ENCODE assay signal across 1 cellular context in genomic region chr1:84078108-84078823, GRCh38.
TF ChIP-seq lines count a peak whose summit lies in the region.

No MANE protein-coding gene starts in this region.

TF ChIP-seq in HEK293, 187 proteins besides CTCF, POLR2A, EP300 and RAD21 (continued from another document):
- TF ChIP-seq ZNF639 (tag by site-specific recombination; IDR thresholded peaks at IDR 0.05) (no peak), ZBTB8A (tag by site-specific recombination; IDR thresholded peaks at IDR 0.05) (peak; percentile 85), ZNF600 (tag by site-specific recombination; IDR thresholded peaks at IDR 0.05) (peak; percentile 88), ZNF513 (tag by site-specific recombination; IDR thresholded peaks at IDR 0.05) (no peak), ZBTB44 (tag by site-specific recombination; IDR thresholded peaks at IDR 0.05) (no peak), ZNF830 (tag by site-specific recombination; IDR thresholded peaks at IDR 0.05; ENCODE audit: low read depth) (no peak), ZSCAN30 (tag by site-specific recombination; IDR thresholded peaks at IDR 0.05) (peak; percentile 47), ZBTB48 (tag by site-specific recombination; IDR thresholded peaks at IDR 0.05) (peak; percentile 62), ZNF626 (tag by site-specific recombination; IDR thresholded peaks at IDR 0.05) (no peak), YY1 (tag by site-specific recombination; IDR thresholded peaks at IDR 0.05) (0 out of 2 replicates have a peak, but pooled peaks have one; percentile 20), ZNF530 (tag by site-specific recombination; IDR thresholded peaks at IDR 0.05; ENCODE audit: low read depth) (no peak), KLF9 (tag by site-specific recombination; IDR thresholded peaks at IDR 0.05; ENCODE audit: low read depth) (no peak), ZNF2 (tag by site-specific recombination; IDR thresholded peaks at IDR 0.05) (0 out of 2 replicates have a peak, but pooled peaks have one; percentile 12), ZNF560 (tag by site-specific recombination; IDR thresholded peaks at IDR 0.05; ENCODE audit: borderline replicate concordance) (0 out of 2 replicates have a peak, but pooled peaks have one; percentile 7), ZNF169 (tag by site-specific recombination; IDR thresholded peaks at IDR 0.05) (no peak), TCF7L2 (IDR thresholded peaks at IDR 0.05; ENCODE audit: borderline replicate concordance, low read depth, low read length) (no peak)
